ENCODE assay signal across 8 cellular contexts in genomic region chr2:73970850-73971471, GRCh38. TPM values are rescaled to one million over a fixed set of nuclear protein-coding genes. Genes with fewer than 3 reads are reported as not detected.
DNase-seq lines count a peak whose midpoint lies in the region; ATAC-seq and TF ChIP-seq lines count a peak whose summit lies in the region.

No MANE protein-coding gene starts in this region.

- no peaks in the 10 kb centered on the region for H3K9me3 Mint-ChIP-seq in activated T-helper 17 cell treated with anti-CD3 and anti-CD28 coated beads, Interleukin-2, amount 50 U/mL, for 72 hours

- H3K27me3 ChIP-seq in right atrium auricular region (no peaks in the 10 kb centered on the region), left lung (no peaks in the 10 kb centered on the region)

- H3K27ac ChIP-seq in right atrium auricular region (peak overlapping the region in 1 of 2 donors; percentile 26), left lung (peak overlapping the region in 1 of 2 donors; percentile 76)

- no peaks in the 10 kb centered on the region for H3K36me3 ChIP-seq in right atrium auricular region
- H3K36me3 ChIP-seq in left lung = no peaks in the 10 kb centered on the region

- intact Hi-C loops in Right ventricle myocardium inferior (cut with DNase I) (loop anchor here (2.0 kb wide), 1 partner anchor 32 kb away; no protein-coding TSS in a partner anchor), left lung (cut with DNase I) (no loop called here)

- no peaks in the 10 kb centered on the region for H3K36me3 Mint-ChIP-seq in activated T-helper 17 cell treated with anti-CD3 and anti-CD28 coated beads, Interleukin-2, amount 50 U/mL, for 72 hours (ENCODE audit: low read depth)

- H3K27ac Mint-ChIP-seq in activated T-helper 17 cell treated with anti-CD3 and anti-CD28 coated beads, Interleukin-2, amount 50 U/mL, for 72 hours = peak overlapping the region; percentile 82

- H3K4me1 Mint-ChIP-seq in activated T-helper 17 cell treated with anti-CD3 and anti-CD28 coated beads, Interleukin-2, amount 50 U/mL, for 72 hours = peaks cover 18% of the 10 kb centered on the region

- no peak overlapping the region for H3K4me3 ChIP-seq in right atrium auricular region
- H3K4me3 ChIP-seq in left lung = no peak overlapping the region

- H3K4me1 ChIP-seq in right atrium auricular region (peaks cover 0 to 25% of the 10 kb centered on the region in 2 donors), left lung (peaks cover 14 to 49% of the 10 kb centered on the region in 2 donors)

- ATAC-seq in Right ventricle myocardium inferior (peak; percentile 84), HG02870 (IDR thresholded peaks at IDR 0.05; ENCODE audit: unreplicated experiment) (peak; percentile 63), left lung (peak; percentile 93)
- peak; percentile 91 for ATAC-seq in activated T-helper 17 cell treated with anti-CD3 and anti-CD28 coated beads, Interleukin-2, amount 50 U/mL, for 72 hours (replicated peaks)

- TF ChIP-seq CTCF in right atrium auricular region (IDR thresholded peaks at IDR 0.05) (no peak), left lung (IDR thresholded peaks at IDR 0.05) (no peak)

- no peaks in the 10 kb centered on the region for H3K27me3 Mint-ChIP-seq in activated T-helper 17 cell treated with anti-CD3 and anti-CD28 coated beads, Interleukin-2, amount 50 U/mL, for 72 hours

- H3K4me3 Mint-ChIP-seq in activated T-helper 17 cell treated with anti-CD3 and anti-CD28 coated beads, Interleukin-2, amount 50 U/mL, for 72 hours = peak overlapping the region; percentile 73

- H3K9me3 ChIP-seq in right atrium auricular region = no peaks in the 10 kb centered on the region
- no peaks in the 10 kb centered on the region for H3K9me3 ChIP-seq in left lung

- peak; percentile 88 for DNase-seq in Right ventricle myocardium inferior (ENCODE audit: missing footprints)
- no peak for DNase-seq in right atrium auricular region (ENCODE audit: low spot score)
- peak; percentile 21 for DNase-seq in NCI-H2171 (lab: John Stamatoyannopoulos, UW)
- DNase-seq in left lung = peak; percentile 83 to 89
- no peak for DNase-seq in foreskin melanocyte
- DNase-seq in kidney tubule cell (ENCODE audit: low spot score) = no peak

RNA-seq across cellular contexts. Expression of gene TET3, which starts 13.7 kb away (rescaled TPM):
- total RNA-seq in Right ventricle myocardium inferior (2.6 TPM), right atrium auricular region (1 to 10 TPM; 1.9 to 3.9 TPM), left lung (10 to 100 TPM; 16.6 to 32.1 TPM)
- total RNA-seq in activated T-helper 17 cell treated with anti-CD3 and anti-CD28 coated beads, Interleukin-2, amount 50 U/mL, for 72 hours = 10 to 100 TPM; 15.1 to 42.6 TPM

RNA-seq across cellular contexts. Expression of gene DGUOK, which starts 44.3 kb away (rescaled TPM):
- total RNA-seq in Right ventricle myocardium inferior (17.9 TPM), right atrium auricular region (10 to 100 TPM; 33.7 to 36.2 TPM), left lung (10 to 100 TPM; 32.1 to 53.3 TPM)
- total RNA-seq in activated T-helper 17 cell treated with anti-CD3 and anti-CD28 coated beads, Interleukin-2, amount 50 U/mL, for 72 hours = 10 to 100 TPM; 66.7 to 87.8 TPM

Comparison
In these comparisons a context has a peak if more than half of its experiments do, and no peak if none do; other contexts are left out.
1. DNase-seq: peak in Right ventricle myocardium inferior (single experiment), NCI-H2171 (single experiment) and left lung (2 of 2); none in right atrium auricular region (single experiment), foreskin melanocyte (single experiment) and kidney tubule cell (single experiment).
2. Peak in every context shown above with its lines, with median percentiles within 50 percentile points of each other: ATAC-seq.